In the genomic region with DNA sequence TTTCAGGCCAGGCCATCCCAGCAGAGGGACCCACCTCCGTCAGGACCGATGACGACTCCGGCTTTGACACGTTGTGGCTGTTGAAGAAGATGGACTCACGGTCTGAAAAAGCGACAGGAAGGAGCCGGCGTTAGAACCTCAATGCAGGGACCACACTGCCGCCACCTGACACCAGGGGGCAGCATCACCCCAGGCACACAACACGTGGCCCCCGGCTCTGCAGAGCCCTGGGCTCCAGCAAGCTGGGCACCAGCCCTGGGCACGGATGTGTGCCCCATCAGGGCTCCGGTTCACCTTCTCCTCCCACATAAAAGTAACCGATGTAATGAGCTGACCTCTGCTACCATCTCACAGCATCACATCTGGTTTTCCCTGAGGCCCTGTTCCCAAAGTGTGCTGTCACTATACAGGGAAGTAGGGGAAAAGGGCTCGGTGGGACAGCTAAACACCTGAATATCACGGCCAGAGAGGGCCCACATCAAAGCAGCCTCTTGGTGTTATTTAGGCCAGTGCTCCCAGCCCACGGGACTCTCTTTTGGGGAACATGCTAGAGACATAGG, we compare ENCODE assay signal across 8 cellular contexts. TPM values are rescaled to one million over a fixed set of nuclear protein-coding genes. Genes with fewer than 3 reads are reported as not detected.
DNase-seq lines count a peak whose midpoint lies in the region; ATAC-seq lines count a peak whose summit lies in the region.

No MANE protein-coding gene starts in this region.

- H2AFZ ChIP-seq in GM23248 = no peak overlapping the region

- H3K4me3 ChIP-seq in GM23248 (no peak overlapping the region), adipocyte (ENCODE audit: low read length) (no peak overlapping the region)

- H3K4me1 ChIP-seq in GM23248 (ENCODE audit: insufficient read depth) = no peaks in the 10 kb centered on the region
- peaks cover 22% of the 10 kb centered on the region for H3K4me1 ChIP-seq in adipocyte (ENCODE audit: control insufficient read depth, insufficient read depth, low read length)

- H3K9ac ChIP-seq in GM23248 (no peak overlapping the region), adipocyte (ENCODE audit: low read length) (no peak overlapping the region)

- H3K79me2 ChIP-seq in GM23248 (ENCODE audit: insufficient read depth) = no peaks in the 10 kb centered on the region

- H3K4me2 ChIP-seq in GM23248 (ENCODE audit: unreplicated experiment) = no peak overlapping the region

- no peak overlapping the region for H3K27ac Mint-ChIP-seq in T-cell

- H3F3A ChIP-seq in GM23248 (ENCODE audit: insufficient read depth) = no peaks in the 10 kb centered on the region

- H3K9me2 ChIP-seq in GM23248 (ENCODE audit: insufficient read depth) = no peaks in the 10 kb centered on the region

- ATAC-seq in T-cell (replicated peaks in 1 of 4) = peak; percentile 84 to 95 (median 93)
- peak; percentile 76 to 84 for ATAC-seq in left cardiac atrium

- H3K4me3 Mint-ChIP-seq in T-cell = no peak overlapping the region

- WGBS in GM23248 (ENCODE audit: low coverage in 1 of 2, low lambda C conversion rate in 2 of 2, missing lambda C conversion rate in 2 of 2), 2 experiments = 8 to 9% methylated on average over 18 of the region's 18 CpGs

- H3K36me3 Mint-ChIP-seq in T-cell = peaks cover 28% of the 10 kb centered on the region

- no peaks in the 10 kb centered on the region for H4K20me1 ChIP-seq in GM23248 (ENCODE audit: insufficient read depth)

- intact Hi-C loops in left cardiac atrium (cut with DNase I) = loop anchor here (1.0 to 5.0 kb wide), 3 partner anchors 165 to 187 kb away; a partner anchor contains a TSS

- no peak overlapping the region for H3K27ac ChIP-seq in GM23248

- POLR2A ChIA-PET in T-cell (lab: Charles Lee) = no interaction called here

- H3K36me3 ChIP-seq in GM23248 (ENCODE audit: low read depth) (no peaks in the 10 kb centered on the region), adipocyte (ENCODE audit: control insufficient read depth, insufficient read depth, low read length, severe bottlenecking) (peaks cover 37% of the 10 kb centered on the region)

- CTCF ChIA-PET in T-cell (lab: Charles Lee) = interaction anchor here (0.6 to 1.5 kb wide), 6 partner anchors 113 to 1238 kb away, joined by 3 to 4 read pairs (median 3); no protein-coding TSS in a partner anchor

- DNase-seq in DMS53 (lab: John Stamatoyannopoulos, UW) = peak; percentile 72
- DNase-seq in GM23248 = peak; percentile 74
- DNase-seq in M059J (ENCODE audit: low read depth) = peak; percentile 44
- DNase-seq in T-cell = peak; percentile 47 to 81 (median 74)
- DNase-seq in adipocyte (ENCODE audit: low read depth) = peak; percentile 82
- DNase-seq in left cardiac atrium = peak; percentile 81
- DNase-seq in renal cortical epithelial cell (ENCODE audit: low read depth) = peak; percentile 25
- DNase-seq in mesenteric fat pad (ENCODE audit: low spot score) = no peak

- H3K9me3 Mint-ChIP-seq in T-cell = no peaks in the 10 kb centered on the region

- in situ Hi-C loops in GM23248 (cut with MboI) = loop anchor here (10.0 kb wide), 1 partner anchor 183 kb away; no protein-coding TSS in a partner anchor

- H3K27me3 ChIP-seq in GM23248 (replicated peaks; ENCODE audit: insufficient read depth) = no peaks in the 10 kb centered on the region
- H3K27me3 ChIP-seq in adipocyte (replicated peaks; ENCODE audit: control insufficient read depth, insufficient read depth, low read length) = no peaks in the 10 kb centered on the region

- H3K27me3 Mint-ChIP-seq in T-cell = no peaks in the 10 kb centered on the region

- H3K9me3 ChIP-seq in GM23248 (ENCODE audit: low read depth) (no peaks in the 10 kb centered on the region), adipocyte (ENCODE audit: control insufficient read depth, low read length) (no peaks in the 10 kb centered on the region)

- peaks cover 5 to 6% (median 5%) of the 10 kb centered on the region in 3 donors for H3K4me1 Mint-ChIP-seq in T-cell

RNA-seq across cellular contexts. Expression of a gene that starts 29.0 kb away (rescaled TPM):
- total RNA-seq in GM23248 (2014; rRNA removed; shearing (Covaris generic)) = not detected in 2 replicates
- not detected in 2 replicates for polyA plus RNA-seq in GM23248 (2016; fragmentation: Nextera tagmentation; extraction: Ambion mirVana)
- not detected in 2 replicates for total RNA-seq in M059J (2014; rRNA removed; shearing (Covaris generic))
- total RNA-seq in T-cell = under 1 TPM in 1 of 5 donors, not detected in 4; 0.18 TPM
- total RNA-seq in left cardiac atrium = not detected
- not detected in 2 replicates for total RNA-seq in renal cortical epithelial cell
- total RNA-seq in mesenteric fat pad = 0.22 TPM
